Comparison of ENCODE assay signal across 17 cellular contexts in the genomic region with DNA sequence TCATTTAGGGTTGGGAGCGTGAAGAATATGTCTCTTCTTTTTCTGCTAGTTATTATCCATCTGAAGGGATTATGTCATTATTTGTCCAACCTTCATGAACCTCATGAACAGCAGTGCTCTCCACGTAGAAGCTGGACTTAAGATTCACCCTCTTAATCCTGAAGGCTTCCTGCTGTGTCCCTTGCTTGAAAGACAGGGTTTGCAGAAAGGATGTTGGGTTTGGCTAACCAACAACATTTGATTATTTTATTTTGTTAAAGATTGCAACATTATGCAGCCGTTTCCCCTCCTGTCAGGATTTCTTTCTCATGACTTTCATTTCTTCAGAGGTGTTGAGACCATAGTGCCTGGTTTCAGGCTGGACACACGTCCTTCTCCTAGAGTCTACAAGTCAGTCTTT.
DNase-seq lines count a peak whose midpoint lies in the region; ATAC-seq and TF ChIP-seq lines count a peak whose summit lies in the region.
"Had no signal": no experiment of that assay in that cellular context is flagged by ENCODE, and none has a peak within 500 bp of the region (broad histone marks: within the 10 kb centered on the region; RNA-seq: fewer than 3 reads in every experiment).

No MANE protein-coding gene starts in this region.

- intact Hi-C loops in left ventricle myocardium inferior (cut with micrococcal nuclease): no loop called here
- intact Hi-C loops in mammary epithelial cell (cut with micrococcal nuclease): no loop called here

- 92% methylated on average over 4 of the region's 4 CpGs for WGBS in mammary epithelial cell (ENCODE audit: low coverage, missing lambda C conversion rate)

- H3K27me3 ChIP-seq in left ventricle myocardium inferior (ENCODE audit: low read depth): no peaks in the 10 kb centered on the region
- no peaks in the 10 kb centered on the region for H3K27me3 ChIP-seq in mammary epithelial cell (ENCODE audit: insufficient read depth, low read length)
- H3K27me3 ChIP-seq: BE2C had no signal

- in situ Hi-C loops in mammary epithelial cell (cut with MboI; ENCODE audit: low sequenced_read_pairs in 2 of 2): no loop called here

- TF ChIP-seq CTCF in HEK293 (tag by site-specific recombination; IDR thresholded peaks at IDR 0.05) (no peak), cardiac fibroblast (IDR thresholded peaks at IDR 0.05; ENCODE audit: low read depth, low read length) (no peak), left ventricle myocardium inferior (IDR thresholded peaks at IDR 0.05; ENCODE audit: borderline replicate concordance) (no peak), mammary epithelial cell (conservative IDR thresholded peaks at IDR 0.05 in 1 of 2, IDR thresholded peaks at IDR 0.05 in 1 of 2; ENCODE audit: extremely low read depth in 1 of 2, insufficient read depth in 1 of 2, low read depth in 1 of 2, low read length in 2 of 2) (no peak)

- no peaks in the 10 kb centered on the region for H4K20me1 ChIP-seq in mammary epithelial cell (ENCODE audit: insufficient read depth, low read length)

- DNase-seq in AG08395 (ENCODE audit: low spot score) (peak; percentile 20), cardiac fibroblast (ENCODE audit: low read depth in 2 of 2) (peak; percentile 32 to 65), left ventricle myocardium inferior (no peak), mammary epithelial cell (no peak)
- DNase-seq: BE2C; CD4-positive, alpha-beta memory T cell; H7; NCI-H1417; NCI-H2029; NCI-H510A; NCI-H82; SHP77 had no signal

- no peak overlapping the region for H3K9ac ChIP-seq in mammary epithelial cell (ENCODE audit: insufficient read depth, low read length)

- H3K4me1 ChIP-seq in HEK293 (ENCODE audit: control insufficient read depth, insufficient read depth, low read length) (no peaks in the 10 kb centered on the region), left ventricle myocardium inferior (peaks cover 20% of the 10 kb centered on the region), mammary epithelial cell (ENCODE audit: insufficient read depth, low read length) (no peaks in the 10 kb centered on the region)
- H3K4me1 ChIP-seq: BE2C had no signal

- H3K27ac ChIP-seq in HEK293 (ENCODE audit: extremely low read depth, low read depth, low read length) (no peak overlapping the region), left ventricle myocardium inferior (replicated peaks) (peak overlapping the region; percentile 44), mammary epithelial cell (ENCODE audit: insufficient read depth, low read depth, low read length) (no peak overlapping the region)

- H3K36me3 ChIP-seq in HEK293 (ENCODE audit: control insufficient read depth in 2 of 2, insufficient read depth in 1 of 2, low read length in 2 of 2) (no peaks in the 10 kb centered on the region), left ventricle myocardium inferior (no peaks in the 10 kb centered on the region), mammary epithelial cell (ENCODE audit: insufficient read depth, low read length) (no peaks in the 10 kb centered on the region)
- H3K36me3 ChIP-seq: BE2C had no signal

- no peak overlapping the region for H3K4me2 ChIP-seq in mammary epithelial cell (ENCODE audit: insufficient read depth, low read depth, low read length)

- no peak overlapping the region for H3K4me3 ChIP-seq in HEK293 (ENCODE audit: low read depth, low read length)
- no peak overlapping the region for H3K4me3 ChIP-seq in cardiac fibroblast (replicated peaks in 1 of 2; ENCODE audit: low read depth in 2 of 2, low read length in 2 of 2)
- H3K4me3 ChIP-seq in left ventricle myocardium inferior: no peak overlapping the region
- no peak overlapping the region for H3K4me3 ChIP-seq in mammary epithelial cell (replicated peaks in 1 of 3; ENCODE audit: insufficient read depth in 1 of 3, low read depth in 2 of 3, low read length in 3 of 3)

- ATAC-seq in HG03159 (IDR thresholded peaks at IDR 0.05; ENCODE audit: unreplicated experiment): no peak
- no peak for ATAC-seq in GM19452 (IDR thresholded peaks at IDR 0.05; ENCODE audit: unreplicated experiment)
- no peak for ATAC-seq in GM21447 (IDR thresholded peaks at IDR 0.05; ENCODE audit: unreplicated experiment)
- ATAC-seq: Panc1 had no signal

- dilution Hi-C loops in mammary epithelial cell (cut with HindIII; ENCODE audit: low sequenced_read_pairs): no loop called here

- POLR2A ChIA-PET in HEK293 (lab: Yijun Ruan, JAX): no interaction called here

- H3K9me3 ChIP-seq in HEK293 (ENCODE audit: control insufficient read depth, insufficient read depth, low read depth, low read length) (no peaks in the 10 kb centered on the region; the same call in 1 of the 2 replicates), left ventricle myocardium inferior (replicated peaks) (peaks cover 20% of the 10 kb centered on the region), mammary epithelial cell (replicated peaks; ENCODE audit: insufficient read depth, low read length) (peaks cover 11% of the 10 kb centered on the region)
- H3K9me3 ChIP-seq: BE2C had no signal

- CTCF ChIA-PET in HEK293 (lab: Yijun Ruan, JAX): no interaction called here
- CTCF ChIA-PET in mammary epithelial cell (lab: Charles Lee; ENCODE audit: low non-redundant PET): no interaction called here

- no peaks in the 10 kb centered on the region for H3K79me2 ChIP-seq in mammary epithelial cell (ENCODE audit: insufficient read depth, low read length)

- no TSS peak for BruUV-seq in mammary epithelial cell (replicated peaks; lab: Mats Ljungman, UMichigan)

- H2AFZ ChIP-seq in mammary epithelial cell (ENCODE audit: low read depth, low read length): no peak overlapping the region

TF ChIP-seq in HEK293, 187 proteins besides CTCF, POLR2A, EP300 and RAD21:
- TF ChIP-seq ZNF248 (tag by site-specific recombination; IDR thresholded peaks at IDR 0.05): no peak
- TF ChIP-seq ATF2 (tag by site-specific recombination; IDR thresholded peaks at IDR 0.05; ENCODE audit: low read depth): peak; percentile 26; the same call in 1 of the 2 replicates

Comparison
In these comparisons a context has a peak if more than half of its experiments do, and no peak if none do; other contexts are left out.
1. DNase-seq: peak in AG08395 (single experiment) and cardiac fibroblast (2 of 2); none in left ventricle myocardium inferior (single experiment) and mammary epithelial cell (single experiment).